11 cellular contexts compared by ENCODE assay signal in genomic region chr5:14202462-14202861, GRCh38. TPM values are rescaled to one million over a fixed set of nuclear protein-coding genes. Genes with fewer than 3 reads are reported as not detected.
DNase-seq lines count a peak whose midpoint lies in the region; ATAC-seq, FAIRE-seq and TF ChIP-seq lines count a peak whose summit lies in the region.
"Had no signal": no experiment of that assay in that cellular context is flagged by ENCODE, and none has a peak within 500 bp of the region (broad histone marks: within the 10 kb centered on the region; RNA-seq: fewer than 3 reads in every experiment).

No MANE protein-coding gene starts in this region.

- no peaks in the 10 kb centered on the region for H3F3A ChIP-seq in smooth muscle cell (ENCODE audit: low read depth)

- intact Hi-C loops in esophagus muscularis mucosa (cut with DNase I) (no loop called here), body of pancreas (cut with DNase I) (no loop called here)

- no peak for DNase-seq in Peyer's patch
- DNase-seq in esophagus muscularis mucosa (ENCODE audit: extremely low spot score), result no peak
- DNase-seq in smooth muscle cell (lab: John Stamatoyannopoulos, UW; ENCODE audit: unreplicated experiment), result no peak
- no peak for DNase-seq in GM12891 (ENCODE audit: insufficient read length, low spot score)
- DNase-seq in body of pancreas, result no peak
- DNase-seq: foreskin fibroblast, GOT3, NCI-H510A had no signal

- H3K27ac ChIP-seq in Peyer's patch (peak overlapping the region in 3 of 4 donors; percentile 2 to 34 (median 2)), esophagus muscularis mucosa (replicated peaks in 1 of 4) (peak overlapping the region; percentile 68 to 82 (median 74)), smooth muscle cell (ENCODE audit: low read depth) (peak overlapping the region; percentile 93), body of pancreas (peak overlapping the region in 1 of 4 donors; percentile 47)

- TF ChIP-seq CTCF in Peyer's patch (IDR thresholded peaks at IDR 0.05) (no peak), esophagus muscularis mucosa (IDR thresholded peaks at IDR 0.05) (no peak), smooth muscle cell (IDR thresholded peaks at IDR 0.05; ENCODE audit: borderline replicate concordance, insufficient read depth, poor library complexity, severe bottlenecking) (no peak), body of pancreas (IDR thresholded peaks at IDR 0.05) (no peak)

- no peak for FAIRE-seq in GM12891 (lab: Jason Lieb, UNC)

- H3K27me3 ChIP-seq in Peyer's patch, result no peaks in the 10 kb centered on the region
- no peaks in the 10 kb centered on the region for H3K27me3 ChIP-seq in esophagus muscularis mucosa
- H3K27me3 ChIP-seq in smooth muscle cell (ENCODE audit: low read depth), result no peaks in the 10 kb centered on the region
- H3K27me3 ChIP-seq in body of pancreas, result no peaks in the 10 kb centered on the region

- TF ChIP-seq POLR2A in Peyer's patch (IDR thresholded peaks at IDR 0.05) (no peak), esophagus muscularis mucosa (IDR thresholded peaks at IDR 0.05; ENCODE audit: low read depth) (no peak), GM12891 (IDR thresholded peaks at IDR 0.05; ENCODE audit: low read depth, low read length) (no peak), body of pancreas (IDR thresholded peaks at IDR 0.05) (peak in 1 of 3 donors; percentile 23)

- no peaks in the 10 kb centered on the region for H3K36me3 ChIP-seq in Peyer's patch
- no peaks in the 10 kb centered on the region for H3K36me3 ChIP-seq in esophagus muscularis mucosa
- no peaks in the 10 kb centered on the region for H3K36me3 ChIP-seq in smooth muscle cell (ENCODE audit: low read depth)
- H3K36me3 ChIP-seq in body of pancreas (replicated peaks in 1 of 2; ENCODE audit: insufficient read depth in 1 of 2, low read depth in 2 of 2), result no peaks in the 10 kb centered on the region

- peaks cover 30% of the 10 kb centered on the region for H4K20me1 ChIP-seq in smooth muscle cell (ENCODE audit: low read depth)

- peak overlapping the region; percentile 59 for H3K4me2 ChIP-seq in smooth muscle cell

- H3K9me3 ChIP-seq in Peyer's patch, result no peaks in the 10 kb centered on the region
- no peaks in the 10 kb centered on the region for H3K9me3 ChIP-seq in esophagus muscularis mucosa
- H3K9me3 ChIP-seq in smooth muscle cell (replicated peaks; ENCODE audit: low read depth), result no peaks in the 10 kb centered on the region
- no peaks in the 10 kb centered on the region for H3K9me3 ChIP-seq in body of pancreas

- no peak overlapping the region for H3K4me3 ChIP-seq in Peyer's patch
- H3K4me3 ChIP-seq in esophagus muscularis mucosa, result no peak overlapping the region
- no peak overlapping the region for H3K4me3 ChIP-seq in smooth muscle cell
- H3K4me3 ChIP-seq in body of pancreas, result no peak overlapping the region

- H3K9ac ChIP-seq in smooth muscle cell (ENCODE audit: low read depth), result no peak overlapping the region

- H2AFZ ChIP-seq in smooth muscle cell (ENCODE audit: low read depth), result no peak overlapping the region

- H3K4me1 ChIP-seq in Peyer's patch (peaks cover 0 to 46% (median 9%) of the 10 kb centered on the region in 4 donors), esophagus muscularis mucosa (peaks cover 69 to 95% (median 83%) of the 10 kb centered on the region in 4 donors), smooth muscle cell (ENCODE audit: low read depth) (peaks cover 44% of the 10 kb centered on the region), body of pancreas (peaks cover 26% of the 10 kb centered on the region)

- ATAC-seq in GM21825 (IDR thresholded peaks at IDR 0.05; ENCODE audit: unreplicated experiment), result peak; percentile 32
- ATAC-seq in HG03135 (IDR thresholded peaks at IDR 0.05; ENCODE audit: unreplicated experiment), result no peak
- no peak for ATAC-seq in body of pancreas
- no peak for ATAC-seq in HG02981 (IDR thresholded peaks at IDR 0.05; ENCODE audit: unreplicated experiment)

- H3K79me2 ChIP-seq in smooth muscle cell (ENCODE audit: low read depth), result peaks cover 97% of the 10 kb centered on the region

- no peak for TF ChIP-seq EP300 in esophagus muscularis mucosa (IDR thresholded peaks at IDR 0.05)

- WGBS in esophagus muscularis mucosa, result 56% methylated on average over 6 of the region's 6 CpGs
- 23% methylated on average over 6 of the region's 6 CpGs for WGBS in smooth muscle cell (ENCODE audit: low lambda C conversion rate)
- WGBS in body of pancreas, 2 donors, result 71 to 92% methylated on average over 6 of the region's 6 CpGs

TF ChIP-seq in GM12891, 5 proteins besides CTCF, POLR2A, EP300 and RAD21:
- TF ChIP-seq POLR2AphosphoS5 (IDR thresholded peaks at IDR 0.05; ENCODE audit: low read depth, low read length) (no peak), TAF1 (IDR thresholded peaks at IDR 0.05; ENCODE audit: low read depth, low read length) (no peak), POU2F2 (IDR thresholded peaks at IDR 0.05; ENCODE audit: low read depth, low read length) (no peak), PAX5 (IDR thresholded peaks at IDR 0.05; ENCODE audit: insufficient read depth, low read length, severe bottlenecking) (no peak), SPI1 (IDR thresholded peaks at IDR 0.05; ENCODE audit: low read depth, low read length) (no peak)

RNA-seq across cellular contexts. Expression of gene TRIO, which starts 59.3 kb away (rescaled TPM):
- total RNA-seq in Peyer's patch (100 to 1,000 TPM; 171 to 456 (median 340) TPM), esophagus muscularis mucosa (100 to 1,000 TPM; 112 to 155 (median 145) TPM), smooth muscle cell (109 and 118 TPM in 2 replicates), body of pancreas (100 to 1,000 TPM in 1 of 2 donors, 10 to 100 TPM in 1; 62.0 to 137 TPM)
- polyA plus RNA-seq in smooth muscle cell, result 10.2 and 30.3 TPM in 2 replicates
- polyA plus RNA-seq in GM12891 (2012; ENCODE audit: low read depth, missing spikeins), result 24.2 TPM
